ENCODE assay signal across 8 cellular contexts in genomic region chr7:4883352-4884144, GRCh38. TPM values are rescaled to one million over a fixed set of nuclear protein-coding genes. Genes with fewer than 3 reads are reported as not detected.
DNase-seq lines count a peak whose midpoint lies in the region; ATAC-seq and TF ChIP-seq lines count a peak whose summit lies in the region.

Gene RADIL (minus strand): TSS chr7:4883716. CDS start chr7:4878139, 5,577 bp downstream.

- peak within 1 kb of the TSS; percentile 75 for H3K4me3 ChIP-seq in adipocyte (ENCODE audit: low read length)
- peak within 1 kb of the TSS; percentile 56 to 88 (median 84) for H3K4me3 ChIP-seq in tibial nerve

- H3K27ac ChIP-seq in tibial nerve = peak within 1 kb of the TSS; percentile 79 to 91 (median 90)

- WGBS in tibial nerve, 2 donors = 4 to 9% methylated on average over 18 to 44 of the region's 75 CpGs

- H3K9me3 ChIP-seq in adipocyte (ENCODE audit: control insufficient read depth, low read length) = no peaks in the 10 kb centered on the region
- H3K9me3 ChIP-seq in tibial nerve = no peaks in the 10 kb centered on the region

- peaks cover 18% of the 10 kb centered on the region for H3K4me1 ChIP-seq in adipocyte (ENCODE audit: control insufficient read depth, insufficient read depth, low read length)
- H3K4me1 ChIP-seq in tibial nerve = peaks cover 0 to 47% (median 6%) of the 10 kb centered on the region in 4 donors

- intact Hi-C loops in cardiac septum (cut with DNase I) = loop anchor here (2.0 kb wide), 1 partner anchor 85 kb away; no protein-coding TSS in a partner anchor

- H3K36me3 ChIP-seq in adipocyte (ENCODE audit: control insufficient read depth, insufficient read depth, low read length, severe bottlenecking) (no peaks in the 10 kb centered on the region), tibial nerve (no peaks in the 10 kb centered on the region)

- peak within 1 kb of the TSS; percentile 66 for H3K9ac ChIP-seq in adipocyte (ENCODE audit: low read length)

- peak; percentile 90 for ATAC-seq in GM21576 (IDR thresholded peaks at IDR 0.05; ENCODE audit: unreplicated experiment)

- H3K27me3 ChIP-seq in adipocyte (replicated peaks; ENCODE audit: control insufficient read depth, insufficient read depth, low read length) (peaks cover 13% of the 10 kb centered on the region), tibial nerve (no peaks in the 10 kb centered on the region)

- TF ChIP-seq EP300 in tibial nerve (IDR thresholded peaks at IDR 0.05) = peak in 1 of 2 donors; percentile 49

- peak in 1 of 2 donors; percentile 74 for TF ChIP-seq POLR2A in tibial nerve (IDR thresholded peaks at IDR 0.05)

- DNase-seq in COLO668 (lab: John Stamatoyannopoulos, UW; ENCODE audit: unreplicated experiment) (peak; percentile 77), NAMALWA (ENCODE audit: low spot score) (peak; percentile 63), T follicular helper cell (ENCODE audit: low read depth) (peak; percentile 80), adipocyte (ENCODE audit: low read depth) (peak; percentile 94), cardiac septum (ENCODE audit: low spot score) (peak; percentile 91), pons (ENCODE audit: low spot score) (peak; percentile 92), tibial nerve (ENCODE audit: low spot score in 2 of 2) (peak; percentile 94 to 95)

- TF ChIP-seq CTCF in tibial nerve (IDR thresholded peaks at IDR 0.05) = peak; percentile 68 to 98 (median 93)

RNA-seq across cellular contexts. Expression of gene RADIL, which starts in this region (rescaled TPM):
- total RNA-seq in cardiac septum (2.5 TPM), tibial nerve (10 to 100 TPM; 23.2 to 31.0 (median 27.1) TPM)

Comparison
In these comparisons a context has a peak if more than half of its experiments do, and no peak if none do; other contexts are left out.
1. Peak in every context shown above with its lines: DNase-seq, ATAC-seq, H3K4me3 ChIP-seq and H3K27ac ChIP-seq.